9 cellular contexts compared by ENCODE assay signal in genomic region chr19:1935484-1936208, GRCh38. TPM values are rescaled to one million over a fixed set of nuclear protein-coding genes. Genes with fewer than 3 reads are reported as not detected.
DNase-seq lines count a peak whose midpoint lies in the region; ATAC-seq and TF ChIP-seq lines count a peak whose summit lies in the region.
"Had no signal": no experiment of that assay in that cellular context is flagged by ENCODE, and none has a peak within 500 bp of the region (broad histone marks: within the 10 kb centered on the region; RNA-seq: fewer than 3 reads in every experiment).

No MANE protein-coding gene starts in this region.

- no peaks in the 10 kb centered on the region for H3K36me3 Mint-ChIP-seq in naive B cell

- H3K4me1 Mint-ChIP-seq in naive B cell: peaks cover 48 to 67% (median 57%) of the 10 kb centered on the region in 3 donors

- ATAC-seq in naive B cell (ENCODE audit: low read depth in 2 of 2) (no peak), GM21423 (IDR thresholded peaks at IDR 0.05; ENCODE audit: unreplicated experiment) (no peak)
- ATAC-seq in activated CD4-positive, CD25-positive, alpha-beta regulatory T cell treated with anti-CD3 and anti-CD28 coated beads, Interleukin-2, amount 50 U/mL, for 24 hours: no peak

- peak overlapping the region; percentile 9 to 99 (median 79) for H3K27ac Mint-ChIP-seq in naive B cell

- TF ChIP-seq CTCF in LNCaP clone FGC (IDR thresholded peaks at IDR 0.05; ENCODE audit: control insufficient read depth, extremely low read depth, insufficient read depth) (no peak), GM13977 (IDR thresholded peaks at IDR 0.05; ENCODE audit: extremely low read depth, insufficient read depth, missing control alignments) (no peak)

- peaks cover 0 to 4% (median 0%) of the 10 kb centered on the region in 7 donors for H3K9me3 Mint-ChIP-seq in naive B cell

- peak overlapping the region in 7 of 8 donors; percentile 31 to 75 (median 66) for H3K4me3 Mint-ChIP-seq in naive B cell

- in situ Hi-C loops in GM13977 (cut with MboI; ENCODE audit: low pct_unique_long_range_greater_than_20kb, low sequenced_read_pairs, unreplicated experiment): no loop called here

- H3K27me3 Mint-ChIP-seq in naive B cell: no peaks in the 10 kb centered on the region

- no peak overlapping the region for H3K4me3 ChIP-seq in LNCaP clone FGC (ENCODE audit: low read depth, low read length)

- DNase-seq in DMS 273 treated with DMSO at 0.1 percent for 48 hours (lab: John Stamatoyannopoulos, UW) (peak; percentile 21), LNCaP clone FGC (ENCODE audit: low read depth) (peak; percentile 58), anterior cingulate cortex (lab: John Stamatoyannopoulos, UW) (peak in 34 of 58 donors; percentile 2 to 75 (median 37)), naive B cell (no peak), GM03348 (ENCODE audit: low spot score) (no peak), GM13977 (ENCODE audit: low spot score) (no peak)
- DNase-seq: NCI-H1694 had no signal

RNA-seq across cellular contexts. Expression of gene CSNK1G2, which starts 5.3 kb away (rescaled TPM):
- 10 to 100 TPM; 17.6 to 40.7 (median 25.1) TPM for polyA plus RNA-seq in naive B cell (ENCODE audit: low read depth in 6 of 6)

RNA-seq across cellular contexts. Expression of gene ADAT3, which starts 30.4 kb away (rescaled TPM):
- polyA plus RNA-seq in naive B cell (ENCODE audit: low read depth in 6 of 6): 1 to 10 TPM; 1.9 to 6.1 (median 3.6) TPM

RNA-seq across cellular contexts. Expression of gene SCAMP4, which starts 30.4 kb away (rescaled TPM):
- polyA plus RNA-seq in naive B cell (ENCODE audit: low read depth in 6 of 6): 10 to 100 TPM; 18.9 to 35.1 (median 25.6) TPM

RNA-seq across cellular contexts. Expression of gene ABHD17A, which starts 50.4 kb away (rescaled TPM):
- polyA plus RNA-seq in naive B cell (ENCODE audit: low read depth in 6 of 6): 100 to 1,000 TPM in 1 of 6 donors, 10 to 100 TPM in 5; 59.4 to 113 (median 78.2) TPM

Comparison
In these comparisons a context has a peak if more than half of its experiments do, and no peak if none do; other contexts are left out.
1. DNase-seq: peak in DMS 273 treated with DMSO at 0.1 percent for 48 hours (single experiment), LNCaP clone FGC (single experiment) and anterior cingulate cortex (34 of 58); none in naive B cell (single experiment), GM03348 (single experiment) and GM13977 (single experiment).